Comparison of ENCODE assay signal across 8 cellular contexts in genomic region chr3:130894130-130894872, GRCh38. TPM values are rescaled to one million over a fixed set of nuclear protein-coding genes. Genes with fewer than 3 reads are reported as not detected.
DNase-seq lines count a peak whose midpoint lies in the region; ATAC-seq lines count a peak whose summit lies in the region.

No MANE protein-coding gene starts in this region.

- no peaks in the 10 kb centered on the region for H3K27me3 Mint-ChIP-seq in activated CD4-positive, alpha-beta memory T cell treated with anti-CD3 and anti-CD28 coated beads for 36 hours

- H3K36me3 Mint-ChIP-seq in activated CD4-positive, alpha-beta memory T cell treated with anti-CD3 and anti-CD28 coated beads for 36 hours = peaks cover 6% of the 10 kb centered on the region

- DNase-seq in M059J (ENCODE audit: low read depth) (peak; percentile 49), epidermal melanocyte (ENCODE audit: insufficient read length, low spot score) (peak; percentile 18), mucosa of gallbladder (ENCODE audit: low spot score) (peak; percentile 20), NCI-H2196 treated with DMSO at 0.1 percent for 48 hours (lab: John Stamatoyannopoulos, UW; ENCODE audit: unreplicated experiment) (no peak)
- DNase-seq in activated CD4-positive, alpha-beta memory T cell treated with anti-CD3 and anti-CD28 coated beads for 36 hours = peak; percentile 54
- peak; percentile 10 to 14 for DNase-seq in stimulated activated CD8-positive, alpha-beta memory T cell treated with anti-CD3 and anti-CD28 coated beads, Interleukin-7, amount 100 ng/mL, for 1 hour (ENCODE audit: low read depth in 2 of 2)

- H3K9me3 Mint-ChIP-seq in activated CD4-positive, alpha-beta memory T cell treated with anti-CD3 and anti-CD28 coated beads for 36 hours = no peaks in the 10 kb centered on the region

- H3K27ac Mint-ChIP-seq in activated CD4-positive, alpha-beta memory T cell treated with anti-CD3 and anti-CD28 coated beads for 36 hours = peak overlapping the region; percentile 99

- CTCF ChIA-PET in activated CD4-positive, alpha-beta memory T cell treated with anti-CD3 and anti-CD28 coated beads for 36 hours (lab: Charles Lee) = interaction anchor here (0.7 to 6.5 kb wide), 21 partner anchors 10 to 616 kb away, joined by 3 to 114 read pairs (median 4); partner anchors contain the start of genes NUDT16 and PIK3R4

- peak overlapping the region; percentile 95 for H3K4me3 Mint-ChIP-seq in activated CD4-positive, alpha-beta memory T cell treated with anti-CD3 and anti-CD28 coated beads for 36 hours

- peak overlapping the region; percentile 99 for H3K4me3 ChIP-seq in GM08714 (ENCODE audit: low read length)

- ATAC-seq in GM21825 (IDR thresholded peaks at IDR 0.05; ENCODE audit: unreplicated experiment) = peak; percentile 14

- intact Hi-C loops in activated CD4-positive, alpha-beta memory T cell treated with anti-CD3 and anti-CD28 coated beads for 36 hours (cut with micrococcal nuclease) = loop anchor here (5.0 kb wide), 1 partner anchor 608 kb away; the partner anchor contains the start of gene MRPL3

- peaks cover 42% of the 10 kb centered on the region for H3K4me1 Mint-ChIP-seq in activated CD4-positive, alpha-beta memory T cell treated with anti-CD3 and anti-CD28 coated beads for 36 hours (ENCODE audit: low read depth)

- POLR2A ChIA-PET in activated CD4-positive, alpha-beta memory T cell treated with anti-CD3 and anti-CD28 coated beads for 36 hours (lab: Charles Lee) = interaction anchor here (1.0 to 3.8 kb wide), 8 partner anchors 11 to 152 kb away, joined by 3 to 28 read pairs (median 6); partner anchors contain the start of genes ASTE1, NEK11 and PIK3R4

RNA-seq across cellular contexts. Expression of gene ATP2C1, which starts 0.4 kb away (rescaled TPM):
- total RNA-seq in M059J (2014; rRNA removed; shearing (Covaris generic)) = 17.2 and 33.9 TPM in 2 replicates
- total RNA-seq in activated CD4-positive, alpha-beta memory T cell treated with anti-CD3 and anti-CD28 coated beads for 36 hours = 10 to 100 TPM; 49.8 to 53.2 TPM
- 78.9 TPM for total RNA-seq in mucosa of gallbladder
